8 cellular contexts compared by ENCODE assay signal in the genomic region with DNA sequence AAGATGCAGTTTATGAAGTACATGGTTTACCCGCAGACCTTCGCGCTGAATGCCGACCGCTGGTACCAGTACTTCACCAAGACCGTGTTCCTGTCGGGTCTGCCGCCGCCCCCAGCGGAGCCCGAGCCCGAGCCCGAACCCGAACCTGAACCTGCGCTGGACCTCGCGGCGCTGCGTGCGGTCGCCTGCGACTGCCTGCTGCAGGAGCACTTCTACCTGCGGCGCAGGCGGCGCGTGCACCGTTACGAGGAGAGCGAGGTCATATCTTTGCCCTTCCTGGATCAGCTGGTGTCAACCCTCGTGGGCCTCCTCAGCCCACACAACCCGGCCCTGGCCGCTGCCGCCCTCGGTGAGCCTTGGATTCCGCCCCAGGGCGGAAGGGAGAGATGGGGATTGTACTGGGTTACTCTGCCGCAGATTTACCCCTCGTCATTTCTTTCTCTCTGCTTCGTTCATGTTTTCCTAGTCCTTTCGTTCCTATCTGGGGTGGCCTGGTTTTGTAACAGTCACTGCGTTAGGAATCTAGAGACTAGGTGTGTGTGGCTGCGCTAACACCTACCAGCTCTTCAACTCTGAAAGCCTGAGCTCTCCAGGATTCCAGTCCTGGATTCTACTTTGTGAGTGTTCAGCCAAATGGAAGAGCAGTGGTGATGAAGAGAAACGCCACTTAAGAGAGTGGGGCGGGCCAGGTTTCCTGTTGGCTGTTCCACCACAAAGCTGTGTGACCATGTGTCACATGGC. TPM values are rescaled to one million over a fixed set of nuclear protein-coding genes. Genes with fewer than 3 reads are reported as not detected.
A peak's percentile ranks its signal among the peaks of the same experiment; 100 is the strongest.
DNase-seq lines count a peak whose midpoint lies in the region; ATAC-seq and TF ChIP-seq lines count a peak whose summit lies in the region.

No MANE protein-coding gene starts in this region.

- H3K36me3 Mint-ChIP-seq in CD14-positive monocyte (peaks cover 24 to 27% of the 10 kb centered on the region in 2 donors), naive B cell (peaks cover 0 to 6% of the 10 kb centered on the region in 2 donors)

- H3K27me3 Mint-ChIP-seq in CD14-positive monocyte (ENCODE audit: low read depth in 3 of 3) (peaks cover 0 to 3% (median 0%) of the 10 kb centered on the region in 3 donors), naive B cell (peaks cover 0 to 10% (median 9%) of the 10 kb centered on the region in 3 donors)

- no peaks in the 10 kb centered on the region for H3K9me3 ChIP-seq in esophagus muscularis mucosa

- peak overlapping the region; percentile 84 to 94 (median 89) for H3K27ac Mint-ChIP-seq in CD14-positive monocyte
- peak overlapping the region; percentile 70 to 97 (median 96) for H3K27ac Mint-ChIP-seq in naive B cell

- H3K9me3 Mint-ChIP-seq in CD14-positive monocyte (no peaks in the 10 kb centered on the region), naive B cell (peaks cover 0 to 3% (median 0%) of the 10 kb centered on the region in 7 donors)

- ATAC-seq in GM19328 (IDR thresholded peaks at IDR 0.05; ENCODE audit: unreplicated experiment) (peak; percentile 35), HG03457 (IDR thresholded peaks at IDR 0.05; ENCODE audit: unreplicated experiment) (peak; percentile 35), naive B cell (ENCODE audit: low read depth in 2 of 2) (peak; percentile 22)

- H3K4me1 Mint-ChIP-seq in CD14-positive monocyte: peaks cover 20% of the 10 kb centered on the region
- H3K4me1 Mint-ChIP-seq in naive B cell: peaks cover 19 to 29% (median 26%) of the 10 kb centered on the region in 3 donors

- peaks cover 6 to 29% (median 17%) of the 10 kb centered on the region in 4 donors for H3K36me3 ChIP-seq in esophagus muscularis mucosa

- intact Hi-C loops in CD14-positive monocyte (cut with micrococcal nuclease) (no loop called here), esophagus muscularis mucosa (cut with DNase I) (no loop called here)

- H3K27ac ChIP-seq in esophagus muscularis mucosa (replicated peaks in 1 of 4): peak overlapping the region; percentile 86 to 93 (median 88)

- TF ChIP-seq EP300 in esophagus muscularis mucosa (IDR thresholded peaks at IDR 0.05): no peak

- peak overlapping the region; percentile 90 to 94 for H3K4me3 Mint-ChIP-seq in CD14-positive monocyte
- H3K4me3 Mint-ChIP-seq in naive B cell: peak overlapping the region; percentile 93 to 98 (median 97)

- peaks cover 13 to 28% (median 25%) of the 10 kb centered on the region in 4 donors for H3K4me1 ChIP-seq in esophagus muscularis mucosa

- WGBS in esophagus muscularis mucosa: 1% methylated on average over 33 of the region's 45 CpGs

- peak overlapping the region; percentile 79 to 92 (median 90) for H3K4me3 ChIP-seq in esophagus muscularis mucosa

- no peak for TF ChIP-seq POLR2A in esophagus muscularis mucosa (IDR thresholded peaks at IDR 0.05; ENCODE audit: low read depth)

- no peak for DNase-seq in CD14-positive monocyte (ENCODE audit: low spot score)
- DNase-seq in NCI-H748 treated with DMSO at 0.1 percent for 48 hours (lab: John Stamatoyannopoulos, UW): peak; percentile 81
- peak; percentile 34 for DNase-seq in activated T-cell treated with anti-CD3 and anti-CD28 coated beads for 48 hours (ENCODE audit: low read depth)
- DNase-seq in esophagus muscularis mucosa (ENCODE audit: extremely low spot score): no peak
- peak; percentile 31 for DNase-seq in naive B cell
- peak in 4 of 6 experiments; percentile 17 to 70 (median 55) for DNase-seq in stimulated activated naive CD4-positive, alpha-beta T cell (lab: John Stamatoyannopoulos, UW)

- no peaks in the 10 kb centered on the region for H3K27me3 ChIP-seq in esophagus muscularis mucosa

- no peak for TF ChIP-seq CTCF in CD14-positive monocyte (IDR thresholded peaks at IDR 0.05)
- no peak for TF ChIP-seq CTCF in esophagus muscularis mucosa (IDR thresholded peaks at IDR 0.05)

RNA-seq across cellular contexts. Expression of a gene that starts 0.6 kb away (rescaled TPM):
- polyA plus RNA-seq in CD14-positive monocyte: 10 to 100 TPM; 24.7 to 28.1 TPM
- 10 to 100 TPM; 47.8 to 56.3 (median 53.1) TPM for total RNA-seq in esophagus muscularis mucosa
- polyA plus RNA-seq in naive B cell (ENCODE audit: low read depth in 6 of 6): 10 to 100 TPM; 59.9 to 76.7 (median 72.9) TPM

Comparison
In these comparisons a context has a peak if more than half of its experiments do, and no peak if none do; other contexts are left out.
1. DNase-seq: peak in NCI-H748 treated with DMSO at 0.1 percent for 48 hours (single experiment), activated T-cell treated with anti-CD3 and anti-CD28 coated beads for 48 hours (single experiment), naive B cell (single experiment) and stimulated activated naive CD4-positive, alpha-beta T cell (4 of 6); none in CD14-positive monocyte (single experiment) and esophagus muscularis mucosa (single experiment).
2. Peak in every context shown above with its lines, with median percentiles within 50 percentile points of each other: ATAC-seq.